Comparison of ENCODE assay signal across 34 cellular contexts in the genomic region with DNA sequence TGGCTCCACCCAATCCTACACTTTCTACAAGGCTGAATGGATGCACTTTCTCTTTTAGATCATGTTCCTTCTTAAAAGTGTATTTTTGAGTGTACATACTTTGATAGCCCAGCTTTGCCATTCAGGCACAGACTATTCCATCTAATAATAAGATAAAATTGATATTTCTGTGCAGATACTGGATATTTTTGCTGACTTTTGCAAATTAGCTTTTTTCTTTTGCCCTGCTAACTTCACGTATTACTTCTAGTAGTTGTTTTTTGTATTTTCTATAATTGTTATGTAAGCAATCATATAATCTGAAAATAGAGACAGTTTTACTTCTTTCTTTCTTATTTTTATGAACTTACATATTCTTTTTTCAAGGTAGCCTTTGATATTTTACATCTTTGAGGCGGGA. TPM values are rescaled to one million over a fixed set of nuclear protein-coding genes. Genes with fewer than 3 reads are reported as not detected.
"Had no signal": no experiment of that assay in that cellular context is flagged by ENCODE, and none has a peak within 500 bp of the region (broad histone marks: within the 10 kb centered on the region; RNA-seq: fewer than 3 reads in every experiment).

No MANE protein-coding gene starts in this region.

- H3K9me3 ChIP-seq: colonic mucosa, esophagus squamous epithelium, gastrocnemius medialis, mucosa of descending colon had no signal

- H3K79me2 ChIP-seq: hepatocyte had no signal

- ATAC-seq: effector memory CD8-positive, alpha-beta T cell; esophagus mucosa; gastrocnemius medialis; left cardiac atrium; left lung; left ventricle myocardium superior; lower lobe of right lung; mucosa of descending colon had no signal

- FAIRE-seq: endometrium had no signal

- H3K4me1 ChIP-seq: colonic mucosa, esophagus squamous epithelium, gastrocnemius medialis, left lung, lower lobe of right lung had no signal

- H3K36me3 ChIP-seq: colonic mucosa, esophagus squamous epithelium, gastrocnemius medialis, left lung, lower lobe of right lung had no signal

- H3K4me2 ChIP-seq: hepatocyte had no signal

- H3K27ac ChIP-seq: colonic mucosa, epithelial cell of prostate, esophagus squamous epithelium, gastrocnemius medialis, hepatocyte, left lung, lower lobe of right lung had no signal

- DNase-seq: colonic mucosa; cortex of kidney; effector CD8-positive, alpha-beta T cell; effector memory CD8-positive, alpha-beta T cell; endodermal cell; erythroblast; esophagus squamous epithelium; foreskin fibroblast; foreskin melanocyte; gastrocnemius medialis; glutamatergic neuron; head of caudate nucleus; hypothalamus; immature natural killer cell; islet precursor cell; left cardiac atrium; left ventricle myocardium superior; lower lobe of right lung; mesenchymal stem cell; mucosa of descending colon; naive B cell had no signal

- H3K27me3 ChIP-seq: colonic mucosa, esophagus squamous epithelium, gastrocnemius medialis, hepatocyte, left lung had no signal

- H2AFZ ChIP-seq: hepatocyte had no signal

- H3K4me3 ChIP-seq: colonic mucosa, esophagus squamous epithelium, gastrocnemius medialis, hepatocyte, left lung, lower lobe of right lung, mucosa of descending colon had no signal

RNA-seq across cellular contexts. Expression of gene GYPA, which starts 13.5 kb away (rescaled TPM):
- total RNA-seq: dermis microvascular lymphatic vessel endothelial cell, esophagus mucosa, esophagus squamous epithelium, gastrocnemius medialis, glomerular endothelial cell, hepatocyte, kidney epithelial cell, left cardiac atrium, left lung, left ventricle myocardium superior, lower leg skin, lower lobe of right lung, lung microvascular endothelial cell, mesenteric fat pad, mesothelial cell of epicardium, mucosa of descending colon, myocyte had no signal
- polyA plus RNA-seq: hepatocyte, immature natural killer cell had no signal
